Comparison of ENCODE assay signal across 1 cellular context in the genomic region with DNA sequence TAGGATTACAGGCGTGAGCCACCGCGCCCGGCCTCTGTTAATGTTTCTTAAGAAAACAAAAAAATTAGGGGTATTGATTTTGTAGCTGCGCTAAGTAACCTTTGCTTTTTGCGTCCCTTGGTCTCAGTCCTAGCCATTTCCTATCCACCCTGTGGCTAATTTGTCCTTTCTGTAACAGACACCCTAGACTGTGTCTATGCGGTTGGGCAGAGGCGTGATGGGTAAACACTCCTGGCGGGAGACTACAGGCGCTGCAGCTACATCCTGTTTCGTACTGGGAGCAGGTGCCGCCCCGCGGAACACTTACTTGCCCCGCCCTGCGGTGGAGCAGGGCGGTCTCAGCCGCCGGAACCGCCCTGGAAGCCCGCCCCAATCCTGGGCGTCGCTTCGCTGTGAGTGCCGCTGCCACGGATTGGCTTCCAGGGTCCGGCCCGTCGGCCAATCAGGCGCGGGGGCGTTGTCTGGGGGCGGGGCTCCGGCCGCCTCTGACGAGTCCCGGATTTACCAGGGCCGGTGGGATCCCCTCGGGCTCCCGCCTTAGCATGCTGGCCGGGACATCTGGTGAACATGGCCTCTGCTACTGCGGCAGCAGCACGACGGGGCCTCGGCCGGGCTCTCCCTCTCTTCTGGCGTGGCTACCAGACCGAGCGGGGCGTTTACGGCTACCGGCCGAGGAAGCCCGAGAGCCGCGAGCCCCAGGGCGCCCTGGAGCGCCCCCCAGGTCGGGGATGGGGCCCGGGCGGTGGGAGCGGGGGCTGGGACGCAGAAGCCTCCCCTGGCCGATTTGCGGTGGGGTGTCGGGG.
TF ChIP-seq lines count a peak whose summit lies in the region.

A gene with protein sequence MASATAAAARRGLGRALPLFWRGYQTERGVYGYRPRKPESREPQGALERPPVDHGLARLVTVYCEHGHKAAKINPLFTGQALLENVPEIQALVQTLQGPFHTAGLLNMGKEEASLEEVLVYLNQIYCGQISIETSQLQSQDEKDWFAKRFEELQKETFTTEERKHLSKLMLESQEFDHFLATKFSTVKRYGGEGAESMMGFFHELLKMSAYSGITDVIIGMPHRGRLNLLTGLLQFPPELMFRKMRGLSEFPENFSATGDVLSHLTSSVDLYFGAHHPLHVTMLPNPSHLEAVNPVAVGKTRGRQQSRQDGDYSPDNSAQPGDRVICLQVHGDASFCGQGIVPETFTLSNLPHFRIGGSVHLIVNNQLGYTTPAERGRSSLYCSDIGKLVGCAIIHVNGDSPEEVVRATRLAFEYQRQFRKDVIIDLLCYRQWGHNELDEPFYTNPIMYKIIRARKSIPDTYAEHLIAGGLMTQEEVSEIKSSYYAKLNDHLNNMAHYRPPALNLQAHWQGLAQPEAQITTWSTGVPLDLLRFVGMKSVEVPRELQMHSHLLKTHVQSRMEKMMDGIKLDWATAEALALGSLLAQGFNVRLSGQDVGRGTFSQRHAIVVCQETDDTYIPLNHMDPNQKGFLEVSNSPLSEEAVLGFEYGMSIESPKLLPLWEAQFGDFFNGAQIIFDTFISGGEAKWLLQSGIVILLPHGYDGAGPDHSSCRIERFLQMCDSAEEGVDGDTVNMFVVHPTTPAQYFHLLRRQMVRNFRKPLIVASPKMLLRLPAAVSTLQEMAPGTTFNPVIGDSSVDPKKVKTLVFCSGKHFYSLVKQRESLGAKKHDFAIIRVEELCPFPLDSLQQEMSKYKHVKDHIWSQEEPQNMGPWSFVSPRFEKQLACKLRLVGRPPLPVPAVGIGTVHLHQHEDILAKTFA (plus strand): TSS at position 488 of the 803 bp plus-strand sequence. CDS start 80 bp downstream, at position 568.

TF ChIP-seq in HepG2, 621 proteins besides CTCF, POLR2A, EP300 and RAD21 (continued from another document and continues in another):
- TF ChIP-seq, protein P1, sequence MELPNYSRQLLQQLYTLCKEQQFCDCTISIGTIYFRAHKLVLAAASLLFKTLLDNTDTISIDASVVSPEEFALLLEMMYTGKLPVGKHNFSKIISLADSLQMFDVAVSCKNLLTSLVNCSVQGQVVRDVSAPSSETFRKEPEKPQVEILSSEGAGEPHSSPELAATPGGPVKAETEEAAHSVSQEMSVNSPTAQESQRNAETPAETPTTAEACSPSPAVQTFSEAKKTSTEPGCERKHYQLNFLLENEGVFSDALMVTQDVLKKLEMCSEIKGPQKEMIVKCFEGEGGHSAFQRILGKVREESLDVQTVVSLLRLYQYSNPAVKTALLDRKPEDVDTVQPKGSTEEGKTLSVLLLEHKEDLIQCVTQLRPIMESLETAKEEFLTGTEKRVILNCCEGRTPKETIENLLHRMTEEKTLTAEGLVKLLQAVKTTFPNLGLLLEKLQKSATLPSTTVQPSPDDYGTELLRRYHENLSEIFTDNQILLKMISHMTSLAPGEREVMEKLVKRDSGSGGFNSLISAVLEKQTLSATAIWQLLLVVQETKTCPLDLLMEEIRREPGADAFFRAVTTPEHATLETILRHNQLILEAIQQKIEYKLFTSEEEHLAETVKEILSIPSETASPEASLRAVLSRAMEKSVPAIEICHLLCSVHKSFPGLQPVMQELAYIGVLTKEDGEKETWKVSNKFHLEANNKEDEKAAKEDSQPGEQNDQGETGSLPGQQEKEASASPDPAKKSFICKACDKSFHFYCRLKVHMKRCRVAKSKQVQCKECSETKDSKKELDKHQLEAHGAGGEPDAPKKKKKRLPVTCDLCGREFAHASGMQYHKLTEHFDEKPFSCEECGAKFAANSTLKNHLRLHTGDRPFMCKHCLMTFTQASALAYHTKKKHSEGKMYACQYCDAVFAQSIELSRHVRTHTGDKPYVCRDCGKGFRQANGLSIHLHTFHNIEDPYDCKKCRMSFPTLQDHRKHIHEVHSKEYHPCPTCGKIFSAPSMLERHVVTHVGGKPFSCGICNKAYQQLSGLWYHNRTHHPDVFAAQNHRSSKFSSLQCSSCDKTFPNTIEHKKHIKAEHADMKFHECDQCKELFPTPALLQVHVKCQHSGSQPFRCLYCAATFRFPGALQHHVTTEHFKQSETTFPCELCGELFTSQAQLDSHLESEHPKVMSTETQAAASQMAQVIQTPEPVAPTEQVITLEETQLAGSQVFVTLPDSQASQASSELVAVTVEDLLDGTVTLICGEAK (IDR thresholded peaks at IDR 0.05) = no peak
- TF ChIP-seq, protein P1 (CRISPR knock-in tag; IDR thresholded peaks at IDR 0.05) = peak; percentile 5; the same call in 1 of the 2 replicates
- peak; percentile 57; the same call in 1 of the 2 replicates for TF ChIP-seq ARNT2 (CRISPR knock-in tag; IDR thresholded peaks at IDR 0.05; ENCODE audit: low read depth)
- TF ChIP-seq, protein P2, sequence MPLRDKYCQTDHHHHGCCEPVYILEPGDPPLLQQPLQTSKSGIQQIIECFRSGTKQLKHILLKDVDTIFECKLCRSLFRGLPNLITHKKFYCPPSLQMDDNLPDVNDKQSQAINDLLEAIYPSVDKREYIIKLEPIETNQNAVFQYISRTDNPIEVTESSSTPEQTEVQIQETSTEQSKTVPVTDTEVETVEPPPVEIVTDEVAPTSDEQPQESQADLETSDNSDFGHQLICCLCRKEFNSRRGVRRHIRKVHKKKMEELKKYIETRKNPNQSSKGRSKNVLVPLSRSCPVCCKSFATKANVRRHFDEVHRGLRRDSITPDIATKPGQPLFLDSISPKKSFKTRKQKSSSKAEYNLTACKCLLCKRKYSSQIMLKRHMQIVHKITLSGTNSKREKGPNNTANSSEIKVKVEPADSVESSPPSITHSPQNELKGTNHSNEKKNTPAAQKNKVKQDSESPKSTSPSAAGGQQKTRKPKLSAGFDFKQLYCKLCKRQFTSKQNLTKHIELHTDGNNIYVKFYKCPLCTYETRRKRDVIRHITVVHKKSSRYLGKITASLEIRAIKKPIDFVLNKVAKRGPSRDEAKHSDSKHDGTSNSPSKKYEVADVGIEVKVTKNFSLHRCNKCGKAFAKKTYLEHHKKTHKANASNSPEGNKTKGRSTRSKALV (CRISPR knock-in tag; IDR thresholded peaks at IDR 0.05) = no peak
- peak; percentile 98 for TF ChIP-seq ZSCAN29 (CRISPR knock-in tag; conservative IDR thresholded peaks at IDR 0.05)
- TF ChIP-seq, protein P3, sequence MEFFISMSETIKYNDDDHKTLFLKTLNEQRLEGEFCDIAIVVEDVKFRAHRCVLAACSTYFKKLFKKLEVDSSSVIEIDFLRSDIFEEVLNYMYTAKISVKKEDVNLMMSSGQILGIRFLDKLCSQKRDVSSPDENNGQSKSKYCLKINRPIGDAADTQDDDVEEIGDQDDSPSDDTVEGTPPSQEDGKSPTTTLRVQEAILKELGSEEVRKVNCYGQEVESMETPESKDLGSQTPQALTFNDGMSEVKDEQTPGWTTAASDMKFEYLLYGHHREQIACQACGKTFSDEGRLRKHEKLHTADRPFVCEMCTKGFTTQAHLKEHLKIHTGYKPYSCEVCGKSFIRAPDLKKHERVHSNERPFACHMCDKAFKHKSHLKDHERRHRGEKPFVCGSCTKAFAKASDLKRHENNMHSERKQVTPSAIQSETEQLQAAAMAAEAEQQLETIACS (CRISPR knock-in tag; IDR thresholded peaks at IDR 0.05) = no peak
- peak; percentile 56; the same call in 1 of the 2 replicates for TF ChIP-seq RXRB (CRISPR knock-in tag; IDR thresholded peaks at IDR 0.05; ENCODE audit: borderline replicate concordance)
- TF ChIP-seq YEATS2 (CRISPR knock-in tag; IDR thresholded peaks at IDR 0.05; ENCODE audit: borderline replicate concordance) = peak; percentile 63; the same call in 1 of the 2 replicates
- peak; percentile 90 for TF ChIP-seq GABPB1 (CRISPR knock-in tag; IDR thresholded peaks at IDR 0.05)
- TF ChIP-seq KLF16 (CRISPR knock-in tag; IDR thresholded peaks at IDR 0.05) = peak in 1 of 2 experiments; percentile 75; a peak in 2 of 4 replicates
- peak; percentile 42; the same call in 1 of the 2 replicates for TF ChIP-seq ATF1 (CRISPR knock-in tag; IDR thresholded peaks at IDR 0.05)
- 0 out of 2 replicates have a peak, but pooled peaks have one; percentile 49 for TF ChIP-seq FOXC1 (CRISPR knock-in tag; IDR thresholded peaks at IDR 0.05; ENCODE audit: borderline replicate concordance)
- TF ChIP-seq SOX5 (CRISPR knock-in tag; IDR thresholded peaks at IDR 0.05; ENCODE audit: borderline replicate concordance) = peak; percentile 31; the same call in 1 of the 2 replicates
- TF ChIP-seq, protein P4, sequence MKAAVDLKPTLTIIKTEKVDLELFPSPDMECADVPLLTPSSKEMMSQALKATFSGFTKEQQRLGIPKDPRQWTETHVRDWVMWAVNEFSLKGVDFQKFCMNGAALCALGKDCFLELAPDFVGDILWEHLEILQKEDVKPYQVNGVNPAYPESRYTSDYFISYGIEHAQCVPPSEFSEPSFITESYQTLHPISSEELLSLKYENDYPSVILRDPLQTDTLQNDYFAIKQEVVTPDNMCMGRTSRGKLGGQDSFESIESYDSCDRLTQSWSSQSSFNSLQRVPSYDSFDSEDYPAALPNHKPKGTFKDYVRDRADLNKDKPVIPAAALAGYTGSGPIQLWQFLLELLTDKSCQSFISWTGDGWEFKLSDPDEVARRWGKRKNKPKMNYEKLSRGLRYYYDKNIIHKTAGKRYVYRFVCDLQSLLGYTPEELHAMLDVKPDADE (CRISPR knock-in tag; IDR thresholded peaks at IDR 0.05) = no peak
- TF ChIP-seq, protein P5, sequence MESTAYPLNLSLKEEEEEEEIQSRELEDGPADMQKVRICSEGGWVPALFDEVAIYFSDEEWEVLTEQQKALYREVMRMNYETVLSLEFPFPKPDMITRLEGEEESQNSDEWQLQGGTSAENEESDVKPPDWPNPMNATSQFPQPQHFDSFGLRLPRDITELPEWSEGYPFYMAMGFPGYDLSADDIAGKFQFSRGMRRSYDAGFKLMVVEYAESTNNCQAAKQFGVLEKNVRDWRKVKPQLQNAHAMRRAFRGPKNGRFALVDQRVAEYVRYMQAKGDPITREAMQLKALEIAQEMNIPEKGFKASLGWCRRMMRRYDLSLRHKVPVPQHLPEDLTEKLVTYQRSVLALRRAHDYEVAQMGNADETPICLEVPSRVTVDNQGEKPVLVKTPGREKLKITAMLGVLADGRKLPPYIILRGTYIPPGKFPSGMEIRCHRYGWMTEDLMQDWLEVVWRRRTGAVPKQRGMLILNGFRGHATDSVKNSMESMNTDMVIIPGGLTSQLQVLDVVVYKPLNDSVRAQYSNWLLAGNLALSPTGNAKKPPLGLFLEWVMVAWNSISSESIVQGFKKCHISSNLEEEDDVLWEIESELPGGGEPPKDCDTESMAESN (CRISPR knock-in tag; conservative IDR thresholded peaks at IDR 0.05) = peak; percentile 94
- TF ChIP-seq REXO4 (CRISPR knock-in tag; IDR thresholded peaks at IDR 0.05; ENCODE audit: borderline replicate concordance) = no peak
- peak; percentile 78 for TF ChIP-seq SRSF1 (optimal IDR thresholded peaks at IDR 0.05; ENCODE audit: low read depth, low read length)
- TF ChIP-seq ZNF256 (CRISPR knock-in tag; conservative IDR thresholded peaks at IDR 0.05) = no peak
- peak; percentile 80 for TF ChIP-seq SP2 (CRISPR knock-in tag; IDR thresholded peaks at IDR 0.05)
- TF ChIP-seq ZSCAN31 (CRISPR knock-in tag; IDR thresholded peaks at IDR 0.05; ENCODE audit: low read depth) = no peak
- TF ChIP-seq ZNF333 (CRISPR knock-in tag; IDR thresholded peaks at IDR 0.05; ENCODE audit: borderline replicate concordance) = no peak
- TF ChIP-seq ZFYVE20 (CRISPR knock-in tag; IDR thresholded peaks at IDR 0.05; ENCODE audit: borderline replicate concordance, low read depth) = no peak
- TF ChIP-seq ZNF124 (CRISPR knock-in tag; IDR thresholded peaks at IDR 0.05) = no peak
- TF ChIP-seq ZBTB38 (CRISPR knock-in tag; IDR thresholded peaks at IDR 0.05) = peak; percentile 21; the same call in 1 of the 2 replicates
- peak; percentile 57 for TF ChIP-seq RBM39 (IDR thresholded peaks at IDR 0.05; ENCODE audit: low read depth, low read length, poor library complexity, severe bottlenecking)
- TF ChIP-seq ZBTB7B (CRISPR knock-in tag; IDR thresholded peaks at IDR 0.05) = 0 out of 2 replicates have a peak, but pooled peaks have one; percentile 47
- 0 out of 2 replicates have a peak, but pooled peaks have one; percentile 9 for TF ChIP-seq ZNF225 (CRISPR knock-in tag; IDR thresholded peaks at IDR 0.05)
- TF ChIP-seq, protein P6, sequence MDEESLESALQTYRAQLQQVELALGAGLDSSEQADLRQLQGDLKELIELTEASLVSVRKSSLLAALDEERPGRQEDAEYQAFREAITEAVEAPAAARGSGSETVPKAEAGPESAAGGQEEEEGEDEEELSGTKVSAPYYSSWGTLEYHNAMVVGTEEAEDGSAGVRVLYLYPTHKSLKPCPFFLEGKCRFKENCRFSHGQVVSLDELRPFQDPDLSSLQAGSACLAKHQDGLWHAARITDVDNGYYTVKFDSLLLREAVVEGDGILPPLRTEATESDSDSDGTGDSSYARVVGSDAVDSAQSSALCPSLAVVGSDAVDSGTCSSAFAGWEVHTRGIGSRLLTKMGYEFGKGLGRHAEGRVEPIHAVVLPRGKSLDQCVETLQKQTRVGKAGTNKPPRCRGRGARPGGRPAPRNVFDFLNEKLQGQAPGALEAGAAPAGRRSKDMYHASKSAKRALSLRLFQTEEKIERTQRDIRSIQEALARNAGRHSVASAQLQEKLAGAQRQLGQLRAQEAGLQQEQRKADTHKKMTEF (CRISPR knock-in tag; IDR thresholded peaks at IDR 0.05) = peak; percentile 77
- peak; percentile 71 for TF ChIP-seq YY1 (IDR thresholded peaks at IDR 0.05; ENCODE audit: insufficient read depth, insufficient replicate concordance, low read depth, low read length)
- no peak for TF ChIP-seq JUN (CRISPR knock-in tag; IDR thresholded peaks at IDR 0.05)
- TF ChIP-seq CBFB (CRISPR knock-in tag; IDR thresholded peaks at IDR 0.05) = peak; percentile 79; the same call in 1 of the 2 replicates
- TF ChIP-seq BRCA1 (CRISPR knock-in tag; IDR thresholded peaks at IDR 0.05) = no peak; the same call in 1 of the 2 replicates
